In genomic region chr12:92796650-92797049, GRCh38 we compare ENCODE assay signal across 19 cellular contexts.
"Had no signal": no experiment of that assay in that cellular context is flagged by ENCODE, and none has a peak within 500 bp of the region (broad histone marks: within the 10 kb centered on the region; RNA-seq: fewer than 3 reads in every experiment).

No MANE protein-coding gene starts in this region.

- DNase-seq: activated CD4-positive, alpha-beta memory T cell treated with anti-CD3 and anti-CD28 coated beads, Interleukin-2, amount 10 ng/mL, durations not matched to agents 7 days and 5 days; activated CD4-positive, alpha-beta T cell treated with anti-CD3 and anti-CD28 coated beads for 4 hours; activated gamma-delta T cell; activated T-cell treated with anti-CD3 and anti-CD28 coated beads, Interleukin-2, amount 50 U/mL, for 48 hours; amniotic stem cell; effector CD8-positive, alpha-beta T cell; islet precursor cell; left lung; mesenchymal stem cell; natural killer cell; nucleus accumbens; stimulated activated CD4-positive, alpha-beta T cell treated with anti-CD3 and anti-CD28 coated beads, Interleukin-4, amount 100 ng/mL, for 1 hour; stimulated activated naive CD8-positive, alpha-beta T cell treated with anti-CD3 and anti-CD28 coated beads, Interleukin-15, Interleukin-2, amounts not matched to agents 100 U/mL and 50 U/mL, for 24 hours; T-helper 17 cell; transverse colon had no signal

- H3K4me1 ChIP-seq: left lung, right atrium auricular region, transverse colon, vagina had no signal

- H3K4me3 ChIP-seq: left lung, right atrium auricular region, transverse colon, vagina had no signal

- H3K27ac ChIP-seq: left lung, right atrium auricular region, transverse colon, vagina had no signal

- H3K9me3 ChIP-seq: left lung, transverse colon, vagina had no signal

- H3K27me3 ChIP-seq: left lung, right atrium auricular region, transverse colon, vagina had no signal

- ATAC-seq: activated naive CD4-positive, alpha-beta T cell treated with anti-CD3 and anti-CD28 coated beads, Interleukin-2, amount 50 U/mL, for 72 hours; left lung; natural killer cell; stimulated activated naive CD8-positive, alpha-beta T cell treated with anti-CD3 and anti-CD28 coated beads, Interleukin-15, Interleukin-2, amounts not matched to agents 100 U/mL and 50 U/mL, for 24 hours; T-helper 17 cell; WTC11 had no signal
